Comparison of ENCODE assay signal across 1 cellular context in the genomic region with DNA sequence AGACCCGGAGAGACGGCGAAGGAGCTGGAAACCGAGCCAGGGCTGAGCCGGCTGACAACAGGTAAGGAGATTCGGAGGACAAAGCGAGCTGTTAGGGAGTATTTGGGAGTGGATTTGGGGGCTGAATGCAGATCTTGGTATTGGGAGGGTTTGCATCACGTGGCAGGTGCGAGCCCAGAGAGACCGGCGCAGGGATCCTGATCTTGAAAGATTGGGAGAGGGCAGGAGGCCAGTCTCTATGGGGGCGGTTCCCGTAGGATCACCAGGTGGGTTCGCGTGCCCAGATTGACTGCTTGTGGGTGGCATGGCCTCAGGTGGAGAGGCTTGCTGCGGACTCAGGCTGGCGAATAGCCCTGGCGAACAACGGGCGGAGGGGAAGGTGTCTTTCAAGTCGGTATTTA.
TF ChIP-seq lines count a peak whose summit lies in the region.

No MANE protein-coding gene starts in this region.

TF ChIP-seq in WTC11, 78 proteins besides CTCF, POLR2A, EP300 and RAD21 (continued from another document):
- TF ChIP-seq, protein P1, sequence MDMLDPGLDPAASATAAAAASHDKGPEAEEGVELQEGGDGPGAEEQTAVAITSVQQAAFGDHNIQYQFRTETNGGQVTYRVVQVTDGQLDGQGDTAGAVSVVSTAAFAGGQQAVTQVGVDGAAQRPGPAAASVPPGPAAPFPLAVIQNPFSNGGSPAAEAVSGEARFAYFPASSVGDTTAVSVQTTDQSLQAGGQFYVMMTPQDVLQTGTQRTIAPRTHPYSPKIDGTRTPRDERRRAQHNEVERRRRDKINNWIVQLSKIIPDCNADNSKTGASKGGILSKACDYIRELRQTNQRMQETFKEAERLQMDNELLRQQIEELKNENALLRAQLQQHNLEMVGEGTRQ (CRISPR knock-in tag; IDR thresholded peaks at IDR 0.05): peak; percentile 82
- TF ChIP-seq, protein P2, sequence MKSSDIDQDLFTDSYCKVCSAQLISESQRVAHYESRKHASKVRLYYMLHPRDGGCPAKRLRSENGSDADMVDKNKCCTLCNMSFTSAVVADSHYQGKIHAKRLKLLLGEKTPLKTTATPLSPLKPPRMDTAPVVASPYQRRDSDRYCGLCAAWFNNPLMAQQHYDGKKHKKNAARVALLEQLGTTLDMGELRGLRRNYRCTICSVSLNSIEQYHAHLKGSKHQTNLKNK (CRISPR knock-in tag; IDR thresholded peaks at IDR 0.05): no peak
- 0 out of 2 replicates have a peak, but pooled peaks have one; percentile 44 for TF ChIP-seq PRRX2 (CRISPR knock-in tag; IDR thresholded peaks at IDR 0.05)
- TF ChIP-seq ELF4 (CRISPR knock-in tag; IDR thresholded peaks at IDR 0.05; ENCODE audit: low read depth): no peak
- no peak for TF ChIP-seq NFYB (CRISPR knock-in tag; conservative IDR thresholded peaks at IDR 0.05; ENCODE audit: low read depth)
- no peak for TF ChIP-seq ESRRA (CRISPR knock-in tag; IDR thresholded peaks at IDR 0.05; ENCODE audit: borderline replicate concordance)
- peak; percentile 2; the same call in 1 of the 2 replicates for TF ChIP-seq SP1 (CRISPR knock-in tag; conservative IDR thresholded peaks at IDR 0.05)
- TF ChIP-seq, protein P3, sequence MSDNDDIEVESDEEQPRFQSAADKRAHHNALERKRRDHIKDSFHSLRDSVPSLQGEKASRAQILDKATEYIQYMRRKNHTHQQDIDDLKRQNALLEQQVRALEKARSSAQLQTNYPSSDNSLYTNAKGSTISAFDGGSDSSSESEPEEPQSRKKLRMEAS (CRISPR knock-in tag; IDR thresholded peaks at IDR 0.05): no peak
- TF ChIP-seq, protein P4, sequence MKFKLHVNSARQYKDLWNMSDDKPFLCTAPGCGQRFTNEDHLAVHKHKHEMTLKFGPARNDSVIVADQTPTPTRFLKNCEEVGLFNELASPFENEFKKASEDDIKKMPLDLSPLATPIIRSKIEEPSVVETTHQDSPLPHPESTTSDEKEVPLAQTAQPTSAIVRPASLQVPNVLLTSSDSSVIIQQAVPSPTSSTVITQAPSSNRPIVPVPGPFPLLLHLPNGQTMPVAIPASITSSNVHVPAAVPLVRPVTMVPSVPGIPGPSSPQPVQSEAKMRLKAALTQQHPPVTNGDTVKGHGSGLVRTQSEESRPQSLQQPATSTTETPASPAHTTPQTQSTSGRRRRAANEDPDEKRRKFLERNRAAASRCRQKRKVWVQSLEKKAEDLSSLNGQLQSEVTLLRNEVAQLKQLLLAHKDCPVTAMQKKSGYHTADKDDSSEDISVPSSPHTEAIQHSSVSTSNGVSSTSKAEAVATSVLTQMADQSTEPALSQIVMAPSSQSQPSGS (CRISPR knock-in tag; IDR thresholded peaks at IDR 0.05; ENCODE audit: borderline replicate concordance, low read depth): no peak
- 0 out of 2 replicates have a peak, but pooled peaks have one; percentile 3 for TF ChIP-seq FOXK1 (CRISPR knock-in tag; IDR thresholded peaks at IDR 0.05)
TF ChIP-seq in WTC11: peak in this region for 7.
